In genomic region chr18:31103423-31103822, GRCh38 we compare ENCODE assay signal across 1 cellular context.
TF ChIP-seq lines count a peak whose summit lies in the region.

No MANE protein-coding gene starts in this region.

TF ChIP-seq in HCT116, 20 proteins besides CTCF, POLR2A, EP300 and RAD21:
- TF ChIP-seq EZH2phosphoT487 (IDR thresholded peaks at IDR 0.05; ENCODE audit: borderline replicate concordance), result no peak
- no peak for TF ChIP-seq ZFX (IDR thresholded peaks at IDR 0.05)
- no peak for TF ChIP-seq YY1 (IDR thresholded peaks at IDR 0.05; ENCODE audit: extremely low read depth, insufficient replicate concordance, low read depth, low read length)
- no peak for TF ChIP-seq CEBPB (IDR thresholded peaks at IDR 0.05; ENCODE audit: low read depth)
- TF ChIP-seq SRF (IDR thresholded peaks at IDR 0.05; ENCODE audit: low read depth), result 0 out of 2 replicates have a peak, but pooled peaks have one; percentile 46
- no peak for TF ChIP-seq ELF1 (IDR thresholded peaks at IDR 0.05; ENCODE audit: borderline replicate concordance, low read depth)
- no peak for TF ChIP-seq ZNF274 (IDR thresholded peaks at IDR 0.05; ENCODE audit: low read depth, low read length)
